1 cellular context compared by ENCODE assay signal in the genomic region with DNA sequence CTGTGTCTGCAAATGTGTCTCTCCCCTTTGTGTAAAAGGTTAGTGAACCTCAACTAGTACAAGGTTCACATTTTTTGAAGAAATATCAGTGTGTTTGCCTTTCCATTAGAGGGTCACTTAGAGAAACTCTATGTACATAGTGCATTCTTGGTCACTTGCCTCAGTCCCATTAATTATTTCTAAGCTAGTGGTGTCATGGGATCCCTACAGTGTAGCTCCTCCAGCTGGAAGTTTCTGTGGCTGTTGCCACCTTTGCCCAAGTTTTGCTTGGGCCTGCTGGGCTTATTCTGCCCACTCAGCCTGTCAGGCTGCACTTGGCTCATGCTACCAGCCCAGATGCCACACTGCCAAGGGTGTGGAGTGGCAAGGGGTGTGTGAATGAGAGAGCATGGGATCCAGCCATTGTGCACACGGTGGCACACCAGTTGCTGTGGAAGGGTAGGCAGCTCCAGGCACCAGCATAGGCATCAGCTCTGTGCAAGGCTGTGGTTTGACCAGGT.
A peak's percentile ranks its signal among the peaks of the same experiment; 100 is the strongest.
TF ChIP-seq lines count a peak whose summit lies in the region.

No MANE protein-coding gene starts in this region.

TF ChIP-seq in HepG2, 621 proteins besides CTCF, POLR2A, EP300 and RAD21 (continued from another document and continues in another):
- TF ChIP-seq ARID5B (CRISPR knock-in tag; IDR thresholded peaks at IDR 0.05), result peak; percentile 41; the same call in 1 of the 2 replicates
- TF ChIP-seq ZNF770 (CRISPR knock-in tag; IDR thresholded peaks at IDR 0.05), result no peak
- 0 out of 2 replicates have a peak, but pooled peaks have one; percentile 31 for TF ChIP-seq SOX5 (CRISPR knock-in tag; IDR thresholded peaks at IDR 0.05; ENCODE audit: borderline replicate concordance)
- peak; percentile 21; the same call in 1 of the 2 replicates for TF ChIP-seq EHMT2 (IDR thresholded peaks at IDR 0.05; ENCODE audit: borderline replicate concordance, low read depth, low read length)
- no peak for TF ChIP-seq ZNF777 (CRISPR knock-in tag; IDR thresholded peaks at IDR 0.05)
- TF ChIP-seq MIXL1 (CRISPR knock-in tag; IDR thresholded peaks at IDR 0.05), result peak; percentile 20; the same call in 1 of the 2 replicates
- TF ChIP-seq, protein P1, sequence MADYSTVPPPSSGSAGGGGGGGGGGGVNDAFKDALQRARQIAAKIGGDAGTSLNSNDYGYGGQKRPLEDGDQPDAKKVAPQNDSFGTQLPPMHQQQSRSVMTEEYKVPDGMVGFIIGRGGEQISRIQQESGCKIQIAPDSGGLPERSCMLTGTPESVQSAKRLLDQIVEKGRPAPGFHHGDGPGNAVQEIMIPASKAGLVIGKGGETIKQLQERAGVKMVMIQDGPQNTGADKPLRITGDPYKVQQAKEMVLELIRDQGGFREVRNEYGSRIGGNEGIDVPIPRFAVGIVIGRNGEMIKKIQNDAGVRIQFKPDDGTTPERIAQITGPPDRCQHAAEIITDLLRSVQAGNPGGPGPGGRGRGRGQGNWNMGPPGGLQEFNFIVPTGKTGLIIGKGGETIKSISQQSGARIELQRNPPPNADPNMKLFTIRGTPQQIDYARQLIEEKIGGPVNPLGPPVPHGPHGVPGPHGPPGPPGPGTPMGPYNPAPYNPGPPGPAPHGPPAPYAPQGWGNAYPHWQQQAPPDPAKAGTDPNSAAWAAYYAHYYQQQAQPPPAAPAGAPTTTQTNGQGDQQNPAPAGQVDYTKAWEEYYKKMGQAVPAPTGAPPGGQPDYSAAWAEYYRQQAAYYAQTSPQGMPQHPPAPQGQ (CRISPR knock-in tag; IDR thresholded peaks at IDR 0.05; ENCODE audit: borderline replicate concordance), result no peak
- TF ChIP-seq ZBTB14 (CRISPR knock-in tag; IDR thresholded peaks at IDR 0.05), result no peak
- no peak for TF ChIP-seq FOXA1 (IDR thresholded peaks at IDR 0.05)
- TF ChIP-seq FOXA1 (CRISPR knock-in tag; IDR thresholded peaks at IDR 0.05), result peak; percentile 44; the same call in 1 of the 2 replicates
- TF ChIP-seq RXRB (CRISPR knock-in tag; IDR thresholded peaks at IDR 0.05; ENCODE audit: borderline replicate concordance), result peak; percentile 36; the same call in 1 of the 2 replicates
- TF ChIP-seq ZNF615 (CRISPR knock-in tag; IDR thresholded peaks at IDR 0.05; ENCODE audit: borderline replicate concordance), result no peak
- TF ChIP-seq TEAD3 (CRISPR knock-in tag; optimal IDR thresholded peaks at IDR 0.05; ENCODE audit: borderline replicate concordance), result peak; percentile 56
- TF ChIP-seq, protein P2, sequence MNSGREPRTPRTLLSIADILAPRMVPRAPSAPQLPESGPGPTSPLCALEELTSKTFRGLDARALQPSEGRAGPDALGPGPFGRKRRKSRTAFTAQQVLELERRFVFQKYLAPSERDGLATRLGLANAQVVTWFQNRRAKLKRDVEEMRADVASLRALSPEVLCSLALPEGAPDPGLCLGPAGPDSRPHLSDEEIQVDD (CRISPR knock-in tag; IDR thresholded peaks at IDR 0.05; ENCODE audit: borderline replicate concordance), result no peak
- peak; percentile 30; the same call in 1 of the 2 replicates for TF ChIP-seq HMG20A (CRISPR knock-in tag; IDR thresholded peaks at IDR 0.05; ENCODE audit: borderline replicate concordance)
- TF ChIP-seq SMAD9 (CRISPR knock-in tag; IDR thresholded peaks at IDR 0.05), result no peak
- no peak for TF ChIP-seq NR2F1 (CRISPR knock-in tag; IDR thresholded peaks at IDR 0.05)
- peak; percentile 54; the same call in 1 of the 2 replicates for TF ChIP-seq PPARG (CRISPR knock-in tag; conservative IDR thresholded peaks at IDR 0.05)
- peak; percentile 49; the same call in 1 of the 2 replicates for TF ChIP-seq HNF4A (CRISPR knock-in tag; IDR thresholded peaks at IDR 0.05)
- no peak for TF ChIP-seq POLR2AphosphoS2 (IDR thresholded peaks at IDR 0.05; ENCODE audit: low read depth, low read length)
- no peak for TF ChIP-seq ZMYM3 (CRISPR knock-in tag; IDR thresholded peaks at IDR 0.05)
- TF ChIP-seq FOXA3 (CRISPR knock-in tag; IDR thresholded peaks at IDR 0.05), result peak; percentile 60
- TF ChIP-seq ZNF781 (CRISPR knock-in tag; IDR thresholded peaks at IDR 0.05; ENCODE audit: borderline replicate concordance, not compliant biosample characterization), result no peak
- TF ChIP-seq, protein P3, sequence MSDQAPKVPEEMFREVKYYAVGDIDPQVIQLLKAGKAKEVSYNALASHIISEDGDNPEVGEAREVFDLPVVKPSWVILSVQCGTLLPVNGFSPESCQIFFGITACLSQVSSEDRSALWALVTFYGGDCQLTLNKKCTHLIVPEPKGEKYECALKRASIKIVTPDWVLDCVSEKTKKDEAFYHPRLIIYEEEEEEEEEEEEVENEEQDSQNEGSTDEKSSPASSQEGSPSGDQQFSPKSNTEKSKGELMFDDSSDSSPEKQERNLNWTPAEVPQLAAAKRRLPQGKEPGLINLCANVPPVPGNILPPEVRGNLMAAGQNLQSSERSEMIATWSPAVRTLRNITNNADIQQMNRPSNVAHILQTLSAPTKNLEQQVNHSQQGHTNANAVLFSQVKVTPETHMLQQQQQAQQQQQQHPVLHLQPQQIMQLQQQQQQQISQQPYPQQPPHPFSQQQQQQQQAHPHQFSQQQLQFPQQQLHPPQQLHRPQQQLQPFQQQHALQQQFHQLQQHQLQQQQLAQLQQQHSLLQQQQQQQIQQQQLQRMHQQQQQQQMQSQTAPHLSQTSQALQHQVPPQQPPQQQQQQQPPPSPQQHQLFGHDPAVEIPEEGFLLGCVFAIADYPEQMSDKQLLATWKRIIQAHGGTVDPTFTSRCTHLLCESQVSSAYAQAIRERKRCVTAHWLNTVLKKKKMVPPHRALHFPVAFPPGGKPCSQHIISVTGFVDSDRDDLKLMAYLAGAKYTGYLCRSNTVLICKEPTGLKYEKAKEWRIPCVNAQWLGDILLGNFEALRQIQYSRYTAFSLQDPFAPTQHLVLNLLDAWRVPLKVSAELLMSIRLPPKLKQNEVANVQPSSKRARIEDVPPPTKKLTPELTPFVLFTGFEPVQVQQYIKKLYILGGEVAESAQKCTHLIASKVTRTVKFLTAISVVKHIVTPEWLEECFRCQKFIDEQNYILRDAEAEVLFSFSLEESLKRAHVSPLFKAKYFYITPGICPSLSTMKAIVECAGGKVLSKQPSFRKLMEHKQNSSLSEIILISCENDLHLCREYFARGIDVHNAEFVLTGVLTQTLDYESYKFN (CRISPR knock-in tag; conservative IDR thresholded peaks at IDR 0.05), result peak; percentile 27; the same call in 1 of the 2 replicates
- TF ChIP-seq BCL6 (CRISPR knock-in tag; IDR thresholded peaks at IDR 0.05), result no peak
- TF ChIP-seq ISL2 (CRISPR knock-in tag; IDR thresholded peaks at IDR 0.05), result peak; percentile 74
- no peak for TF ChIP-seq SOX6 (IDR thresholded peaks at IDR 0.05)
- peak; percentile 10; the same call in 1 of the 2 replicates for TF ChIP-seq SOX6 (CRISPR knock-in tag; IDR thresholded peaks at IDR 0.05)
- TF ChIP-seq, protein P4, sequence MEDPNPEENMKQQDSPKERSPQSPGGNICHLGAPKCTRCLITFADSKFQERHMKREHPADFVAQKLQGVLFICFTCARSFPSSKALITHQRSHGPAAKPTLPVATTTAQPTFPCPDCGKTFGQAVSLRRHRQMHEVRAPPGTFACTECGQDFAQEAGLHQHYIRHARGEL (CRISPR knock-in tag; IDR thresholded peaks at IDR 0.05), result no peak
- no peak for TF ChIP-seq ZNF547 (CRISPR knock-in tag; IDR thresholded peaks at IDR 0.05)
- TF ChIP-seq, protein P5, sequence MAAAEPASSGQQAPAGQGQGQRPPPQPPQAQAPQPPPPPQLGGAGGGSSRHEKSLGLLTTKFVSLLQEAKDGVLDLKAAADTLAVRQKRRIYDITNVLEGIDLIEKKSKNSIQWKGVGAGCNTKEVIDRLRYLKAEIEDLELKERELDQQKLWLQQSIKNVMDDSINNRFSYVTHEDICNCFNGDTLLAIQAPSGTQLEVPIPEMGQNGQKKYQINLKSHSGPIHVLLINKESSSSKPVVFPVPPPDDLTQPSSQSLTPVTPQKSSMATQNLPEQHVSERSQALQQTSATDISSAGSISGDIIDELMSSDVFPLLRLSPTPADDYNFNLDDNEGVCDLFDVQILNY (CRISPR knock-in tag; conservative IDR thresholded peaks at IDR 0.05), result no peak
- TF ChIP-seq, protein P6, sequence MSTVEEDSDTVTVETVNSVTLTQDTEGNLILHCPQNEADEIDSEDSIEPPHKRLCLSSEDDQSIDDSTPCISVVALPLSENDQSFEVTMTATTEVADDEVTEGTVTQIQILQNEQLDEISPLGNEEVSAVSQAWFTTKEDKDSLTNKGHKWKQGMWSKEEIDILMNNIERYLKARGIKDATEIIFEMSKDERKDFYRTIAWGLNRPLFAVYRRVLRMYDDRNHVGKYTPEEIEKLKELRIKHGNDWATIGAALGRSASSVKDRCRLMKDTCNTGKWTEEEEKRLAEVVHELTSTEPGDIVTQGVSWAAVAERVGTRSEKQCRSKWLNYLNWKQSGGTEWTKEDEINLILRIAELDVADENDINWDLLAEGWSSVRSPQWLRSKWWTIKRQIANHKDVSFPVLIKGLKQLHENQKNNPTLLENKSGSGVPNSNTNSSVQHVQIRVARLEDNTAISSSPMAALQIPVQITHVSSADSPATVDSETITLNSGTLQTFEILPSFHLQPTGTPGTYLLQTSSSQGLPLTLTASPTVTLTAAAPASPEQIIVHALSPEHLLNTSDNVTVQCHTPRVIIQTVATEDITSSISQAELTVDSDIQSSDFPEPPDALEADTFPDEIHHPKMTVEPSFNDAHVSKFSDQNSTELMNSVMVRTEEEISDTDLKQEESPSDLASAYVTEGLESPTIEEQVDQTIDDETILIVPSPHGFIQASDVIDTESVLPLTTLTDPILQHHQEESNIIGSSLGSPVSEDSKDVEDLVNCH (CRISPR knock-in tag; IDR thresholded peaks at IDR 0.05), result no peak
- no peak for TF ChIP-seq SOX13 (IDR thresholded peaks at IDR 0.05)
- TF ChIP-seq SOX13 (CRISPR knock-in tag; conservative IDR thresholded peaks at IDR 0.05 in 1 of 2, IDR thresholded peaks at IDR 0.05 in 1 of 2), result peak in 1 of 2 experiments; percentile 52; a peak in 1 of 4 replicates
- no peak for TF ChIP-seq ZNF10 (CRISPR knock-in tag; IDR thresholded peaks at IDR 0.05; ENCODE audit: borderline replicate concordance, low read depth)
- TF ChIP-seq NCOA2 (CRISPR knock-in tag; IDR thresholded peaks at IDR 0.05), result 0 out of 2 replicates have a peak, but pooled peaks have one; percentile 19
- peak; percentile 30 for TF ChIP-seq ASH2L (IDR thresholded peaks at IDR 0.05; ENCODE audit: insufficient read length, low read depth, low read length)
- TF ChIP-seq ZNF570 (CRISPR knock-in tag; IDR thresholded peaks at IDR 0.05; ENCODE audit: borderline replicate concordance), result no peak
- TF ChIP-seq, protein P7, sequence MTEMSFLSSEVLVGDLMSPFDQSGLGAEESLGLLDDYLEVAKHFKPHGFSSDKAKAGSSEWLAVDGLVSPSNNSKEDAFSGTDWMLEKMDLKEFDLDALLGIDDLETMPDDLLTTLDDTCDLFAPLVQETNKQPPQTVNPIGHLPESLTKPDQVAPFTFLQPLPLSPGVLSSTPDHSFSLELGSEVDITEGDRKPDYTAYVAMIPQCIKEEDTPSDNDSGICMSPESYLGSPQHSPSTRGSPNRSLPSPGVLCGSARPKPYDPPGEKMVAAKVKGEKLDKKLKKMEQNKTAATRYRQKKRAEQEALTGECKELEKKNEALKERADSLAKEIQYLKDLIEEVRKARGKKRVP (CRISPR knock-in tag; IDR thresholded peaks at IDR 0.05), result no peak
- TF ChIP-seq ZNF891 (CRISPR knock-in tag; IDR thresholded peaks at IDR 0.05), result no peak
- TF ChIP-seq GABPB1 (CRISPR knock-in tag; IDR thresholded peaks at IDR 0.05), result no peak
